1 cellular context compared by ENCODE assay signal in genomic region chr9:84163227-84163626, GRCh38.
TF ChIP-seq lines count a peak whose summit lies in the region.

No MANE protein-coding gene starts in this region.

TF ChIP-seq in GM23338, 12 proteins besides CTCF, POLR2A, EP300 and RAD21:
- no peak for TF ChIP-seq ZNF462 (CRISPR knock-in tag; IDR thresholded peaks at IDR 0.05)
- no peak for TF ChIP-seq ZNF114 (CRISPR knock-in tag; IDR thresholded peaks at IDR 0.05)
- no peak for TF ChIP-seq EZH2phosphoT487 (IDR thresholded peaks at IDR 0.05; ENCODE audit: unreplicated experiment)
- no peak for TF ChIP-seq CREB1 (CRISPR knock-in tag; IDR thresholded peaks at IDR 0.05; ENCODE audit: low read depth)
- no peak for TF ChIP-seq ZNF331 (CRISPR knock-in tag; IDR thresholded peaks at IDR 0.05; ENCODE audit: low read depth)
- no peak for TF ChIP-seq REST (IDR thresholded peaks at IDR 0.05; ENCODE audit: unreplicated experiment)
